1 cellular context compared by ENCODE assay signal in the genomic region with DNA sequence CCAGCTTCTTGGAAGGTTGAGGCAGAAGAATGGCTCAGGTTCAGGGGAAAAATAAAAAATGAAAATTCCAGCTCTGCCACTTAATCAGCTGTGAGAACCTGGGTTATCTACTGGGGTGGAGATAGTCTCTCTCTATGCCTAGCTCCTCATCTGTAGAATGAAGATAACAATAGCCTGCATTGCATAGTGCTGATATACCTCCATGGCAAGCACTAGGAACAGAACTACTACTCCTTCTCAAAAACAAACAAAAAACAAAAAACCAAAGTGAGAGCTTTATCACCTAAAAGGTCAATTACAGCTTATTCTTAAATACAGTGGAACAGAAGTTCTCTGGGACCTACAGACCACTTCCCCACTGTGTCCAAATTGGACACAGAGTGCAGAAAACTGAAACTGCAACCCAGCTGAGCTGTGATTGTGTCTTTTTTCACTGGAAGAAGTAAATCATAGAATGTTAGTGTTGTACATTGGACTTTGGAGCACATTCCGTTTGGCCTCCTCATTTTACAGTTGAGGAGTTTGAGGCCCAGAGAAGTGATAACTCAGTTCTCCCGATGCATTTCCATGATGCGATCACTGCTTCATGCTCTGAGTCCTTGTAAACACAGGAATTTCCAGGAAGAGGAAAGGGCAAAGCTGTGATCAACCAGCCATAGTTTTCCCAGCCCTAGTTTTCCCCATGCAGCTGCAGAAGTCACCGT.
TF ChIP-seq lines count a peak whose summit lies in the region.

No MANE protein-coding gene starts in this region.

TF ChIP-seq in GM12878, 131 proteins besides CTCF, POLR2A, EP300 and RAD21 (continued from another document):
- TF ChIP-seq, protein P1, sequence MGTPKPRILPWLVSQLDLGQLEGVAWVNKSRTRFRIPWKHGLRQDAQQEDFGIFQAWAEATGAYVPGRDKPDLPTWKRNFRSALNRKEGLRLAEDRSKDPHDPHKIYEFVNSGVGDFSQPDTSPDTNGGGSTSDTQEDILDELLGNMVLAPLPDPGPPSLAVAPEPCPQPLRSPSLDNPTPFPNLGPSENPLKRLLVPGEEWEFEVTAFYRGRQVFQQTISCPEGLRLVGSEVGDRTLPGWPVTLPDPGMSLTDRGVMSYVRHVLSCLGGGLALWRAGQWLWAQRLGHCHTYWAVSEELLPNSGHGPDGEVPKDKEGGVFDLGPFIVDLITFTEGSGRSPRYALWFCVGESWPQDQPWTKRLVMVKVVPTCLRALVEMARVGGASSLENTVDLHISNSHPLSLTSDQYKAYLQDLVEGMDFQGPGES (IDR thresholded peaks at IDR 0.05), result no peak
- TF ChIP-seq LARP7 (IDR thresholded peaks at IDR 0.05) (no peak), CBX5 (IDR thresholded peaks at IDR 0.05; ENCODE audit: low read depth) (no peak)
TF ChIP-seq in GM12878: peak in this region for 0.
